Comparison of ENCODE assay signal across 15 cellular contexts in the genomic region with DNA sequence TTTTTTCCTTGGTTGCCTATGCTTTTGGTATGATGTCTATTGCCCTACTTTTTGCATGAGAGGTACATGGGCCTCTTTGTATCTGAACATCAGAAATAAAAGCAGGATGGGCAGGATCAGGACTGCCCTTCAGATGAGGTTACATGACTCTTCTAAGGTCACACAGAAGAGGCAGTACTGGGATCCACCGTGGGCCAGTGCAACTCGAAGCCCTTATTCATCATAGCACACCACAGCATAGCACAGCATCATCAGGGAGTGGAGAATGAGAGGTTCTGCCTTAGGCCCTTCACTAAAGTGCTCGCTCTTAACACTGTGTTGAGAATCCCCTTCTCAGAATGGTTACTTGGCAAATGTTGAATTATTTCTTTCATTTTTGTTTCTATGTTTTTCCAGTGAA.
A peak's percentile ranks its signal among the peaks of the same experiment; 100 is the strongest.
DNase-seq lines count a peak whose midpoint lies in the region; ATAC-seq, FAIRE-seq and TF ChIP-seq lines count a peak whose summit lies in the region.
"Had no signal": no experiment of that assay in that cellular context is flagged by ENCODE, and none has a peak within 500 bp of the region (broad histone marks: within the 10 kb centered on the region; RNA-seq: fewer than 3 reads in every experiment).

No MANE protein-coding gene starts in this region.

- H3K27me3 ChIP-seq in brain microvascular endothelial cell (replicated peaks) (no peaks in the 10 kb centered on the region), left lung (no peaks in the 10 kb centered on the region)
- H3K27me3 ChIP-seq: BLaER1 treated with 17β-estradiol and CSF1 and Interleukin-3, amounts not matched to agents 10 nM and 100 nM had no signal

- ATAC-seq in left lung = peak; percentile 41
- ATAC-seq: CD8-positive, alpha-beta T cell; K562 had no signal

- peaks cover 13 to 18% of the 10 kb centered on the region in 2 donors for H3K4me1 ChIP-seq in left lung

- TF ChIP-seq CTCF in brain microvascular endothelial cell (IDR thresholded peaks at IDR 0.05; ENCODE audit: low read depth, low read length, missing control alignments) (no peak), left lung (IDR thresholded peaks at IDR 0.05) (no peak)

- peak; percentile 27 for FAIRE-seq in urothelium cell line (lab: Jason Lieb, UNC)
- FAIRE-seq: GM12891, H54, K562 had no signal

- H3K36me3 ChIP-seq in brain microvascular endothelial cell (replicated peaks) = no peaks in the 10 kb centered on the region
- H3K36me3 ChIP-seq in left lung = no peaks in the 10 kb centered on the region

- intact Hi-C loops in left lung (cut with DNase I) = no loop called here

- no peak overlapping the region for H3K4me3 ChIP-seq in brain microvascular endothelial cell (ENCODE audit: low read depth, low read length)
- no peak overlapping the region for H3K4me3 ChIP-seq in left lung
- H3K4me3 ChIP-seq: BLaER1 treated with 17β-estradiol and CSF1 and Interleukin-3, amounts not matched to agents 10 nM and 100 nM; GM23248; K562 had no signal

- H3K27ac ChIP-seq in brain microvascular endothelial cell = no peak overlapping the region
- no peak overlapping the region for H3K27ac ChIP-seq in left lung
- H3K27ac ChIP-seq: BLaER1 treated with 17β-estradiol and CSF1 and Interleukin-3, amounts not matched to agents 10 nM and 100 nM; GM23248 had no signal

- in situ Hi-C loops in brain microvascular endothelial cell (cut with HindIII; ENCODE audit: low pct_ligation_motif_present, low sequenced_read_pairs) = no loop called here

- no peaks in the 10 kb centered on the region for H3K9me3 ChIP-seq in left lung
- H3K9me3 ChIP-seq: BLaER1 treated with 17β-estradiol and CSF1 and Interleukin-3, amounts not matched to agents 10 nM and 100 nM had no signal

- DNase-seq in HCEC 1CT (peak; percentile 10), brain microvascular endothelial cell (peak; percentile 25), left lung (no peak), urothelium cell line (ENCODE audit: low spot score) (no peak), activated gamma-delta T cell (lab: John Stamatoyannopoulos, UW) (no peak), GM03348 (ENCODE audit: low spot score) (no peak)
- DNase-seq in activated naive CD4-positive, alpha-beta T cell (lab: John Stamatoyannopoulos, UW) = no peak
- DNase-seq: Calu3; CD8-positive, alpha-beta T cell; DMS79 treated with DMSO at 0.1 percent for 48 hours; GM23248 had no signal

Comparison
In these comparisons a context has a peak if more than half of its experiments do, and no peak if none do; other contexts are left out.
1. DNase-seq: peak in HCEC 1CT (single experiment) and brain microvascular endothelial cell (single experiment); none in left lung (0 of 2), urothelium cell line (single experiment), activated gamma-delta T cell (single experiment), GM03348 (single experiment) and activated naive CD4-positive, alpha-beta T cell (0 of 4).